In genomic region chr18:22650247-22650646, GRCh38 we compare ENCODE assay signal across 28 cellular contexts.
DNase-seq lines count a peak whose midpoint lies in the region; ATAC-seq, FAIRE-seq and TF ChIP-seq lines count a peak whose summit lies in the region.
"Had no signal": no experiment of that assay in that cellular context is flagged by ENCODE, and none has a peak within 500 bp of the region (broad histone marks: within the 10 kb centered on the region; RNA-seq: fewer than 3 reads in every experiment).

No MANE protein-coding gene starts in this region.

- no peaks in the 10 kb centered on the region for H3K79me2 ChIP-seq in GM23248 (ENCODE audit: insufficient read depth)

- ATAC-seq in A549 (no peak), HG03460 (IDR thresholded peaks at IDR 0.05; ENCODE audit: unreplicated experiment) (no peak)
- ATAC-seq: GM12878, HCT116, PC-3, SK-N-SH treated with all-trans-retinoic acid at 6 μM for 48 hours had no signal

- no peaks in the 10 kb centered on the region for H4K20me1 ChIP-seq in GM23248 (ENCODE audit: insufficient read depth)
- H4K20me1 ChIP-seq: BLaER1 treated with 17β-estradiol and CSF1 and Interleukin-3, amounts not matched to agents 10 nM and 100 nM had no signal

- H3F3A ChIP-seq in GM23248 (ENCODE audit: insufficient read depth) = no peaks in the 10 kb centered on the region

- no peak overlapping the region for H2AFZ ChIP-seq in GM23248

- H3K36me3 ChIP-seq in GM23248 (ENCODE audit: low read depth) = no peaks in the 10 kb centered on the region
- H3K36me3 ChIP-seq: BLaER1 treated with 17β-estradiol and CSF1 and Interleukin-3, amounts not matched to agents 10 nM and 100 nM; MG63; SJCRH30 had no signal

- H3K4me3 ChIP-seq in A549 = no peak overlapping the region
- no peak overlapping the region for H3K4me3 ChIP-seq in GM23248
- no peak overlapping the region for H3K4me3 ChIP-seq in cardiac fibroblast (replicated peaks in 1 of 2; ENCODE audit: low read depth in 2 of 2, low read length in 2 of 2)
- no peak overlapping the region for H3K4me3 ChIP-seq in fibroblast of pulmonary artery (replicated peaks; ENCODE audit: low read depth, low read length)
- H3K4me3 ChIP-seq: BLaER1 treated with 17β-estradiol and CSF1 and Interleukin-3, amounts not matched to agents 10 nM and 100 nM; GM12878; MG63; SJCRH30 had no signal

- no peaks in the 10 kb centered on the region for H3K9me2 ChIP-seq in GM23248 (ENCODE audit: insufficient read depth)

- H3K27ac ChIP-seq in A549 = no peak overlapping the region
- H3K27ac ChIP-seq in GM23248 = no peak overlapping the region
- H3K27ac ChIP-seq: BLaER1 treated with 17β-estradiol and CSF1 and Interleukin-3, amounts not matched to agents 10 nM and 100 nM; SJCRH30 had no signal

- TF ChIP-seq CTCF in A549 (IDR thresholded peaks at IDR 0.05) = no peak
- no peak for TF ChIP-seq CTCF in cardiac fibroblast (IDR thresholded peaks at IDR 0.05; ENCODE audit: low read depth, low read length)
- no peak for TF ChIP-seq CTCF in fibroblast of pulmonary artery (IDR thresholded peaks at IDR 0.05; ENCODE audit: low read length, missing control alignments)

- H3K27me3 ChIP-seq in GM23248 (replicated peaks; ENCODE audit: insufficient read depth) = no peaks in the 10 kb centered on the region
- H3K27me3 ChIP-seq: BLaER1 treated with 17β-estradiol and CSF1 and Interleukin-3, amounts not matched to agents 10 nM and 100 nM; MG63; SJCRH30 had no signal

- no peak overlapping the region for H3K4me2 ChIP-seq in A549
- no peak overlapping the region for H3K4me2 ChIP-seq in GM23248 (ENCODE audit: unreplicated experiment)
- H3K4me2 ChIP-seq: BLaER1 treated with 17β-estradiol and CSF1 and Interleukin-3, amounts not matched to agents 10 nM and 100 nM had no signal

- H3K9me3 ChIP-seq in A549 = peaks cover 12% of the 10 kb centered on the region; the same call in 2 of the 3 replicates
- no peaks in the 10 kb centered on the region for H3K9me3 ChIP-seq in GM23248 (ENCODE audit: low read depth)
- H3K9me3 ChIP-seq: SJCRH30 had no signal

- no peaks in the 10 kb centered on the region for H3K4me1 ChIP-seq in A549
- H3K4me1 ChIP-seq in GM23248 (ENCODE audit: insufficient read depth) = 0 out of 2 replicates have a peak, but pooled peaks cover 3% of the 10 kb centered on the region
- H3K4me1 ChIP-seq: BLaER1 treated with 17β-estradiol and CSF1 and Interleukin-3, amounts not matched to agents 10 nM and 100 nM; SJCRH30 had no signal

- POLR2A ChIA-PET in A549 (lab: Yijun Ruan, JAX) = no interaction called here

- no peak for TF ChIP-seq POLR2A in A549 (IDR thresholded peaks at IDR 0.05; ENCODE audit: low read length)

- DNase-seq in A549 (ENCODE audit: low read depth in 1 of 2, low spot score in 1 of 2) (no peak), GM23248 (peak; percentile 26), cardiac fibroblast (ENCODE audit: low read depth in 2 of 2) (peak; percentile 68 to 77), fibroblast of pulmonary artery (ENCODE audit: low read depth) (peak; percentile 41), COLO829 (ENCODE audit: low spot score) (no peak)
- DNase-seq in activated CD4-positive, alpha-beta T cell treated with anti-CD3 and anti-CD28 coated beads, Interleukin-2, amount 50 U/mL, for 48 hours = no peak
- DNase-seq: AML-193; CD4-positive, alpha-beta T cell; COR-L47; EL; GDM1; KBM-7; MG63; NCI-H1105 treated with DMSO at 0.1 percent for 48 hours; NCI-H146; NCI-H1930; NCI-H2107; NCI-H446; NCI-H526; NCI-H82; NK-92 treated with Interleukin-12 subunit alpha and Interleukin-12 subunit beta, amount 100 ng/mL, for 24 hours; PC-3; SJCRH30 had no signal

- no peak for TF ChIP-seq RAD21 in A549 (conservative IDR thresholded peaks at IDR 0.05 in 1 of 2, IDR thresholded peaks at IDR 0.05 in 1 of 2)

- no peak for TF ChIP-seq EP300 in A549 (IDR thresholded peaks at IDR 0.05)

- H3K9ac ChIP-seq in GM23248 = no peak overlapping the region
- H3K9ac ChIP-seq: BLaER1 treated with 17β-estradiol and CSF1 and Interleukin-3, amounts not matched to agents 10 nM and 100 nM had no signal

- in situ Hi-C loops in GM23248 (cut with MboI) = no loop called here

- CTCF ChIA-PET in A549 (lab: Yijun Ruan, JAX) = no interaction called here

- no peak for FAIRE-seq in A549 (lab: Jason Lieb, UNC)
- FAIRE-seq: GM12878 had no signal

TF ChIP-seq in A549, 52 proteins besides CTCF, POLR2A, EP300 and RAD21:
- no peak for TF ChIP-seq NFE2L2 (conservative IDR thresholded peaks at IDR 0.05; ENCODE audit: low read length)
- peak; percentile 56 for TF ChIP-seq MAFK (IDR thresholded peaks at IDR 0.05; ENCODE audit: partially characterized antibody)
TF ChIP-seq in A549: peak in this region for 1.

Comparison
In these comparisons a context has a peak if more than half of its experiments do, and no peak if none do; other contexts are left out.
1. DNase-seq: peak in GM23248 (single experiment), cardiac fibroblast (2 of 2) and fibroblast of pulmonary artery (single experiment); none in A549 (0 of 2), COLO829 (single experiment) and activated CD4-positive, alpha-beta T cell treated with anti-CD3 and anti-CD28 coated beads, Interleukin-2, amount 50 U/mL, for 48 hours (0 of 2).